8 cellular contexts compared by ENCODE assay signal in genomic region chr12:124466200-124467128, GRCh38.
DNase-seq lines count a peak whose midpoint lies in the region; ATAC-seq and TF ChIP-seq lines count a peak whose summit lies in the region.

No MANE protein-coding gene starts in this region.

- TF ChIP-seq CTCF in WERI-Rb-1 (IDR thresholded peaks at IDR 0.05; ENCODE audit: low read depth, low read length), result no peak
- peak; percentile 30 for TF ChIP-seq CTCF in chondrocyte (IDR thresholded peaks at IDR 0.05)

- H3K4me3 ChIP-seq in BLaER1, result peak overlapping the region; percentile 41; the same call in 1 of the 2 replicates
- H3K4me3 ChIP-seq in WERI-Rb-1 (ENCODE audit: low read depth, low read length), result no peak overlapping the region
- H3K4me3 ChIP-seq in skin epidermis, result peak overlapping the region in 4 of 7 experiments; percentile 0 to 19 (median 8)

- DNase-seq in WERI-Rb-1 (no peak), chondrocyte (ENCODE audit: low spot score) (peak; percentile 82), kidney glomerular epithelial cell (lab: John Stamatoyannopoulos, UW) (no peak), NCI-H187 treated with DMSO at 0.1 percent for 48 hours (lab: John Stamatoyannopoulos, UW) (no peak)

- H4K20me1 ChIP-seq in BLaER1, result peaks cover 72% of the 10 kb centered on the region

- peaks cover 6% of the 10 kb centered on the region for H3K9me3 Mint-ChIP-seq in chondrocyte (ENCODE audit: low read depth)

- peak; percentile 92 for ATAC-seq in GM19372 (IDR thresholded peaks at IDR 0.05; ENCODE audit: low read depth, unreplicated experiment)
- ATAC-seq in HG03520 (IDR thresholded peaks at IDR 0.05; ENCODE audit: unreplicated experiment), result peak; percentile 94

- peak overlapping the region; percentile 80 for H3K27ac ChIP-seq in BLaER1
- H3K27ac ChIP-seq in WERI-Rb-1, result peak overlapping the region; percentile 30; the same call in 1 of the 2 replicates
- H3K27ac ChIP-seq in skin epidermis, result peak overlapping the region in 17 of 21 experiments; percentile 3 to 84 (median 45)

- H3K36me3 ChIP-seq in BLaER1, result peaks cover 59% of the 10 kb centered on the region
- peaks cover 68% of the 10 kb centered on the region for H3K36me3 ChIP-seq in WERI-Rb-1

- peak overlapping the region; percentile 95 for H3K4me2 ChIP-seq in BLaER1

- no peak overlapping the region for H3K4me3 Mint-ChIP-seq in chondrocyte (ENCODE audit: unreplicated experiment)

- H3K4me1 Mint-ChIP-seq in chondrocyte (ENCODE audit: low read depth), result peaks cover 30% of the 10 kb centered on the region

- peaks cover 64% of the 10 kb centered on the region for H3K4me1 ChIP-seq in BLaER1

- H3K9ac ChIP-seq in BLaER1, result peak overlapping the region; percentile 65; the same call in 1 of the 2 replicates

- H3K27me3 ChIP-seq in BLaER1, result no peaks in the 10 kb centered on the region
- H3K27me3 ChIP-seq in WERI-Rb-1 (ENCODE audit: insufficient read depth, low read depth, severe bottlenecking), result no peaks in the 10 kb centered on the region

- H3K9me3 ChIP-seq in BLaER1 (peaks cover 31% of the 10 kb centered on the region), WERI-Rb-1 (ENCODE audit: severe bottlenecking) (peaks cover 7% of the 10 kb centered on the region)

- H3K27me3 Mint-ChIP-seq in chondrocyte (ENCODE audit: low read depth), result no peaks in the 10 kb centered on the region

- peaks cover 33% of the 10 kb centered on the region for H3K36me3 Mint-ChIP-seq in chondrocyte (ENCODE audit: low read depth)

- H3K27ac Mint-ChIP-seq in chondrocyte (ENCODE audit: unreplicated experiment), result peak overlapping the region; percentile 49

Comparison
In these comparisons a context has a peak if more than half of its experiments do, and no peak if none do; other contexts are left out.
1. H3K27ac ChIP-seq: peak in every context shown above with its lines; median percentile 80 in BLaER1; 45 in skin epidermis; 30 in WERI-Rb-1.